Comparison of ENCODE assay signal across 22 cellular contexts in the genomic region with DNA sequence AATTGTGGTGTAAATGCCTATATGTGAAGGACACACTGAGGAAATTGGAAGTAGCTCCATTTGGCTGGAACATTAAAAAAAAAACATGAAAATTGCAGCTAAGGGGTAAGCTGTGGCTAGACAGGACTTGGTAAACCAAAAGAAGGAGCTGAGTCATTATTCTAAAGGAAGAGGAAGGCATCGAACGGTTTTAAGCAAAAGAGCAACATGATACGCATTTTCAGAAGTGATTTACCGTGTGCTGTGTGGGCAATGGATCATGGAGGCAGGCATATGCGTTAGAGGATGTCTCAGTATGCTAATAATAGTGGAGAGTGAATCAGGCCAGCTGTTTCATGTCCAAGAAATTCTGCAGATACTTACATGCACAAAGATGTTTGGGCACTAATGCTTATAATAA.
DNase-seq lines count a peak whose midpoint lies in the region; ATAC-seq and TF ChIP-seq lines count a peak whose summit lies in the region.
"Had no signal": no experiment of that assay in that cellular context is flagged by ENCODE, and none has a peak within 500 bp of the region (broad histone marks: within the 10 kb centered on the region; RNA-seq: fewer than 3 reads in every experiment).

No MANE protein-coding gene starts in this region.

- H3K9ac ChIP-seq in Karpas-422 (ENCODE audit: low read length) = no peak overlapping the region
- no peak overlapping the region for H3K9ac ChIP-seq in OCI-LY3 (ENCODE audit: low read length)
- H3K9ac ChIP-seq: BLaER1 treated with 17β-estradiol and CSF1 and Interleukin-3, amounts not matched to agents 10 nM and 100 nM had no signal

- H2AFZ ChIP-seq in Karpas-422 (ENCODE audit: low read length) (0 out of 2 replicates have a peak overlapping the region, but pooled peaks have one; percentile 48), OCI-LY3 (ENCODE audit: low read depth, low read length) (peak overlapping the region; percentile 88; the same call in 1 of the 2 replicates)

- no peak overlapping the region for H3K4me3 ChIP-seq in Karpas-422 (ENCODE audit: low read length)
- H3K4me3 ChIP-seq in OCI-LY3 (ENCODE audit: low read length) = peak overlapping the region; percentile 30; the same call in 1 of the 2 replicates
- H3K4me3 ChIP-seq in skeletal muscle cell (ENCODE audit: low read depth, low read length) = no peak overlapping the region
- no peak overlapping the region for H3K4me3 ChIP-seq in upper lobe of right lung
- H3K4me3 ChIP-seq: BLaER1 treated with 17β-estradiol and CSF1 and Interleukin-3, amounts not matched to agents 10 nM and 100 nM; esophagus squamous epithelium; lower lobe of right lung; transverse colon had no signal

- TF ChIP-seq CTCF in OCI-LY3 (IDR thresholded peaks at IDR 0.05; ENCODE audit: low read depth, low read length) = no peak
- TF ChIP-seq CTCF in upper lobe of right lung (IDR thresholded peaks at IDR 0.05) = no peak

- H3K27me3 ChIP-seq in Karpas-422 (ENCODE audit: low read length) (no peaks in the 10 kb centered on the region), OCI-LY3 (ENCODE audit: low read depth, low read length) (no peaks in the 10 kb centered on the region), upper lobe of right lung (no peaks in the 10 kb centered on the region)
- H3K27me3 ChIP-seq: BLaER1 treated with 17β-estradiol and CSF1 and Interleukin-3, amounts not matched to agents 10 nM and 100 nM; esophagus squamous epithelium; transverse colon had no signal

- no peak for DNase-seq in Karpas-422
- peak; percentile 18 for DNase-seq in skeletal muscle cell (ENCODE audit: low read depth)
- DNase-seq in germinal center (ENCODE audit: low spot score) = no peak
- DNase-seq in NCI-H2227 treated with DMSO at 0.1 percent for 48 hours (lab: John Stamatoyannopoulos, UW) = no peak
- DNase-seq in upper lobe of right lung = no peak
- DNase-seq: activated effector memory CD4-positive, alpha-beta T cell treated with Interleukin-2 at 50 U/mL for 16 hours; aorta; central memory CD4-positive, alpha-beta T cell; DMS79; endodermal cell; esophagus squamous epithelium; GF-D8; H9; islet precursor cell; lower lobe of right lung; NCI-H2081 treated with DMSO at 0.1 percent for 48 hours; transverse colon had no signal

- ATAC-seq in esophagus mucosa = peak; percentile 61
- no peak for ATAC-seq in upper lobe of right lung
- ATAC-seq: lower lobe of right lung, Right ventricle myocardium inferior, SK-N-SH treated with all-trans-retinoic acid at 6 μM for 48 hours had no signal

- no peak overlapping the region for H3K4me2 ChIP-seq in Karpas-422 (ENCODE audit: low read depth, low read length, poor library complexity, severe bottlenecking)
- H3K4me2 ChIP-seq in OCI-LY3 (ENCODE audit: low read length) = peak overlapping the region; percentile 47

- H4K20me1 ChIP-seq in Karpas-422 (ENCODE audit: insufficient read depth, low read depth, low read length) (no peaks in the 10 kb centered on the region), OCI-LY3 (ENCODE audit: insufficient read depth, low read length) (no peaks in the 10 kb centered on the region)
- H4K20me1 ChIP-seq: BLaER1 treated with 17β-estradiol and CSF1 and Interleukin-3, amounts not matched to agents 10 nM and 100 nM had no signal

- H3K4me1 ChIP-seq in Karpas-422 (ENCODE audit: low read length) (peaks cover 19% of the 10 kb centered on the region), OCI-LY3 (ENCODE audit: low read length) (peaks cover 9% of the 10 kb centered on the region), upper lobe of right lung (no peaks in the 10 kb centered on the region)
- H3K4me1 ChIP-seq: lower lobe of right lung, transverse colon had no signal

- H3K36me3 ChIP-seq in Karpas-422 (ENCODE audit: insufficient read depth, low read length) = no peaks in the 10 kb centered on the region
- no peaks in the 10 kb centered on the region for H3K36me3 ChIP-seq in OCI-LY3 (replicated peaks; ENCODE audit: low read depth, low read length)
- no peaks in the 10 kb centered on the region for H3K36me3 ChIP-seq in upper lobe of right lung
- H3K36me3 ChIP-seq: BLaER1 treated with 17β-estradiol and CSF1 and Interleukin-3, amounts not matched to agents 10 nM and 100 nM; esophagus squamous epithelium; lower lobe of right lung; transverse colon had no signal

- no peaks in the 10 kb centered on the region for H3K9me2 ChIP-seq in Karpas-422 (replicated peaks; ENCODE audit: insufficient read depth, low read length)

- no peaks in the 10 kb centered on the region; the same call in 1 of the 2 replicates for H3K9me3 ChIP-seq in Karpas-422 (ENCODE audit: low read length)
- no peaks in the 10 kb centered on the region for H3K9me3 ChIP-seq in OCI-LY3 (ENCODE audit: insufficient read depth, low read length)
- H3K9me3 ChIP-seq in upper lobe of right lung = no peaks in the 10 kb centered on the region
- H3K9me3 ChIP-seq: BLaER1 treated with 17β-estradiol and CSF1 and Interleukin-3, amounts not matched to agents 10 nM and 100 nM; esophagus squamous epithelium; lower lobe of right lung; transverse colon had no signal

- no peak overlapping the region for H3K27ac ChIP-seq in Karpas-422 (ENCODE audit: low read length)
- no peak overlapping the region for H3K27ac ChIP-seq in OCI-LY3 (ENCODE audit: low read length)
- H3K27ac ChIP-seq in upper lobe of right lung = no peak overlapping the region
- H3K27ac ChIP-seq: BLaER1 treated with 17β-estradiol and CSF1 and Interleukin-3, amounts not matched to agents 10 nM and 100 nM; lower lobe of right lung; transverse colon had no signal

- H3K79me2 ChIP-seq in Karpas-422 (ENCODE audit: low read length) (no peaks in the 10 kb centered on the region), OCI-LY3 (ENCODE audit: low read length) (no peaks in the 10 kb centered on the region)

- intact Hi-C loops in upper lobe of right lung (cut with DNase I) = no loop called here
